ENCODE assay signal across 30 cellular contexts in genomic region chr12:96623155-96623554, GRCh38.
"Had no signal": no experiment of that assay in that cellular context is flagged by ENCODE, and none has a peak within 500 bp of the region (broad histone marks: within the 10 kb centered on the region; RNA-seq: fewer than 3 reads in every experiment).

No MANE protein-coding gene starts in this region.

- DNase-seq: activated CD4-positive, alpha-beta T cell treated with anti-CD3 and anti-CD28 coated beads, Interleukin-2, amount 10 ng/mL, durations not matched to agents 24 days and 14 days; activated CD4-positive, alpha-beta T cell treated with anti-CD3 and anti-CD28 coated beads, Interleukin-2, amount 50 U/mL, for 4 hours; activated CD4-positive, CD25-positive, alpha-beta regulatory T cell; activated CD8-positive, alpha-beta T cell treated with anti-CD3 and anti-CD28 coated beads for 36 hours; activated gamma-delta T cell; activated naive CD4-positive, alpha-beta T cell treated with Interleukin-2 at 50 U/mL for 16 hours; activated naive CD8-positive, alpha-beta T cell treated with anti-CD3 and anti-CD28 coated beads, Interleukin-2, amount 10 ng/mL, durations not matched to agents 7 days and 5 days; activated T-cell treated with anti-CD3 and anti-CD28 coated beads, Interleukin-2, amount 50 U/mL, for 1 hour; activated T-cell treated with anti-CD3 and anti-CD28 coated beads, Interleukin-2, amount 50 U/mL, for 72 hours; amygdala; Karpas-422; KBM-7; NCI-H1105; NCI-H1417 treated with DMSO at 0.1 percent for 48 hours; NCI-H1930; NCI-H2081 treated with DMSO at 0.1 percent for 48 hours; NCI-H2171; NCI-H510A treated with DMSO at 0.1 percent for 48 hours; NCI-H69; NK-92 treated with Interleukin-12 subunit alpha and Interleukin-12 subunit beta, amount 100 ng/mL, for 24 hours; PC-3; Peyer's patch; SW 1271; T-helper 1 cell; T-helper 2 cell; T-helper 9 cell had no signal

- H3K27ac Mint-ChIP-seq: activated CD4-positive, alpha-beta T cell treated with anti-CD3 and anti-CD28 coated beads, Interleukin-2, amount 10 ng/mL, durations not matched to agents 24 days and 14 days; activated CD8-positive, alpha-beta T cell treated with anti-CD3 and anti-CD28 coated beads for 36 hours; activated naive CD4-positive, alpha-beta T cell treated with anti-CD3 and anti-CD28 coated beads, Interleukin-2, amount 50 U/mL, for 24 hours; activated naive CD8-positive, alpha-beta T cell treated with anti-CD3 and anti-CD28 coated beads, Interleukin-2, amount 10 ng/mL, durations not matched to agents 7 days and 5 days; activated T-cell treated with anti-CD3 and anti-CD28 coated beads, Interleukin-2, amount 50 U/mL, for 72 hours; activated T-helper 2 cell treated with anti-CD3 and anti-CD28 coated beads, Interferon-gamma antibody, Interleukin-2, Interleukin-4, amounts not matched to agents 10 μg/mL and 5 μg/mL and 100 μg/mL, durations not matched to agents 14 hours and 24 hours and 36 hours had no signal

- H3K4me1 Mint-ChIP-seq: activated CD4-positive, alpha-beta T cell treated with anti-CD3 and anti-CD28 coated beads, Interleukin-2, amount 10 ng/mL, durations not matched to agents 24 days and 14 days; activated naive CD4-positive, alpha-beta T cell treated with anti-CD3 and anti-CD28 coated beads, Interleukin-2, amount 50 U/mL, for 24 hours; activated naive CD8-positive, alpha-beta T cell treated with anti-CD3 and anti-CD28 coated beads, Interleukin-2, amount 10 ng/mL, durations not matched to agents 7 days and 5 days; central memory CD8-positive, alpha-beta T cell had no signal

- H3K36me3 Mint-ChIP-seq: activated naive CD4-positive, alpha-beta T cell treated with anti-CD3 and anti-CD28 coated beads, Interleukin-2, amount 50 U/mL, for 24 hours; activated naive CD8-positive, alpha-beta T cell treated with anti-CD3 and anti-CD28 coated beads, Interleukin-2, amount 10 ng/mL, durations not matched to agents 7 days and 5 days had no signal

- H3K27me3 Mint-ChIP-seq: activated CD8-positive, alpha-beta T cell treated with anti-CD3 and anti-CD28 coated beads for 36 hours had no signal

- ATAC-seq: activated CD8-positive, alpha-beta T cell treated with anti-CD3 and anti-CD28 coated beads for 36 hours; activated T-cell treated with anti-CD3 and anti-CD28 coated beads, Interleukin-2, amount 50 U/mL, for 72 hours; Right ventricle myocardium inferior had no signal

- H3K9me3 Mint-ChIP-seq: activated CD4-positive, alpha-beta T cell treated with anti-CD3 and anti-CD28 coated beads, Interleukin-2, amount 10 ng/mL, durations not matched to agents 24 days and 14 days; activated CD8-positive, alpha-beta T cell treated with anti-CD3 and anti-CD28 coated beads for 36 hours; activated naive CD4-positive, alpha-beta T cell treated with anti-CD3 and anti-CD28 coated beads, Interleukin-2, amount 50 U/mL, for 24 hours; activated naive CD8-positive, alpha-beta T cell treated with anti-CD3 and anti-CD28 coated beads, Interleukin-2, amount 10 ng/mL, durations not matched to agents 7 days and 5 days; activated T-cell treated with anti-CD3 and anti-CD28 coated beads, Interleukin-2, amount 50 U/mL, for 72 hours; activated T-helper 2 cell treated with anti-CD3 and anti-CD28 coated beads, Interferon-gamma antibody, Interleukin-2, Interleukin-4, amounts not matched to agents 10 μg/mL and 5 μg/mL and 100 μg/mL, durations not matched to agents 14 hours and 24 hours and 36 hours; central memory CD8-positive, alpha-beta T cell had no signal

- H3K4me3 Mint-ChIP-seq: activated CD4-positive, alpha-beta T cell treated with anti-CD3 and anti-CD28 coated beads, Interleukin-2, amount 10 ng/mL, durations not matched to agents 24 days and 14 days; activated CD8-positive, alpha-beta T cell treated with anti-CD3 and anti-CD28 coated beads for 36 hours; activated naive CD4-positive, alpha-beta T cell treated with anti-CD3 and anti-CD28 coated beads, Interleukin-2, amount 50 U/mL, for 24 hours; activated naive CD8-positive, alpha-beta T cell treated with anti-CD3 and anti-CD28 coated beads, Interleukin-2, amount 10 ng/mL, durations not matched to agents 7 days and 5 days; activated T-cell treated with anti-CD3 and anti-CD28 coated beads, Interleukin-2, amount 50 U/mL, for 72 hours; central memory CD8-positive, alpha-beta T cell had no signal
